Comparison of ENCODE assay signal across 20 cellular contexts in the genomic region with DNA sequence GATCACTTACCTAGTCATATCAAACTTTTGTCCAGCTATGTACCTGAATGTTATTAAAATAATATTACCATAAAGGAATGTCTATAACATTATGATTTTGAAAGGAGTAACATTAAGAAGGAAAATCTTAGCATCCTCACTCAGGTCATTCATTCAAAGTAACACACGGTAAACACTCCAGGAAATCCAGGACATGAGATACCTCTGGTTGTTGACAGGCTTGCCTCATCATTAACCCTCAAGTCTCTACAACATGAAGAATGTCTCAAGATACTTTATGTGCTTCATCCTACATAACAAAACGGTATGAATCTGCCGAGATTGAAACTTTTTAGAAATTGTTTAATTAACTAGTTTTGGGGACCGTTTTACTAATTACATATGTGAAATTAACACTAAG. TPM values are rescaled to one million over a fixed set of nuclear protein-coding genes. Genes with fewer than 3 reads are reported as not detected.
DNase-seq lines count a peak whose midpoint lies in the region; ATAC-seq, FAIRE-seq and TF ChIP-seq lines count a peak whose summit lies in the region.
"Had no signal": no experiment of that assay in that cellular context is flagged by ENCODE, and none has a peak within 500 bp of the region (broad histone marks: within the 10 kb centered on the region; RNA-seq: fewer than 3 reads in every experiment).

No MANE protein-coding gene starts in this region.

- DNase-seq in A549 (ENCODE audit: low read depth in 1 of 2, low spot score in 1 of 2) = peak in 1 of 2 experiments; percentile 61
- DNase-seq in astrocyte (ENCODE audit: low read depth) = no peak
- no peak for DNase-seq in lower lobe of right lung
- DNase-seq in smooth muscle cell (lab: John Stamatoyannopoulos, UW; ENCODE audit: unreplicated experiment) = no peak
- DNase-seq in sciatic nerve (ENCODE audit: low spot score) = no peak
- no peak for DNase-seq in COR-L47 (lab: John Stamatoyannopoulos, UW)
- DNase-seq in HuH-7 (ENCODE audit: low spot score) = no peak
- no peak for DNase-seq in activated naive CD8-positive, alpha-beta T cell treated with anti-CD3 and anti-CD28 coated beads for 36 hours
- DNase-seq: activated CD8-positive, alpha-beta T cell treated with anti-CD3 and anti-CD28 coated beads for 36 hours; activated naive CD4-positive, alpha-beta T cell treated with Interleukin-2 at 50 U/mL for 16 hours; activated T-cell treated with anti-CD3 and anti-CD28 coated beads, Interleukin-2, amount 50 U/mL, for 1 hour; CD4-positive, alpha-beta T cell; DMS153; H9; NCI-H748 treated with DMSO at 0.1 percent for 48 hours; stimulated activated naive CD4-positive, alpha-beta T cell; T-helper 17 cell had no signal

- H3K4me2 ChIP-seq in A549 (peak overlapping the region; percentile 78), astrocyte (ENCODE audit: low read length) (no peak overlapping the region), smooth muscle cell (peak overlapping the region; percentile 87)

- no peak overlapping the region for H3K4me3 Mint-ChIP-seq in astrocyte (ENCODE audit: unreplicated experiment)
- H3K4me3 Mint-ChIP-seq in activated naive CD8-positive, alpha-beta T cell treated with anti-CD3 and anti-CD28 coated beads for 36 hours = no peak overlapping the region
- H3K4me3 Mint-ChIP-seq: activated CD8-positive, alpha-beta T cell treated with anti-CD3 and anti-CD28 coated beads for 36 hours; CD4-positive, alpha-beta T cell; H9; T-helper 17 cell had no signal

- H3K4me1 ChIP-seq in A549 (peaks cover 38% of the 10 kb centered on the region), astrocyte (ENCODE audit: insufficient read depth, low read length) (no peaks in the 10 kb centered on the region), lower lobe of right lung (peaks cover 7% of the 10 kb centered on the region), smooth muscle cell (ENCODE audit: low read depth) (peaks cover 23% of the 10 kb centered on the region)
- H3K4me1 ChIP-seq: SJCRH30 had no signal

- no peaks in the 10 kb centered on the region for H3K36me3 Mint-ChIP-seq in astrocyte (ENCODE audit: low read depth, unreplicated experiment)
- no peaks in the 10 kb centered on the region for H3K36me3 Mint-ChIP-seq in activated naive CD8-positive, alpha-beta T cell treated with anti-CD3 and anti-CD28 coated beads for 36 hours

- no peak overlapping the region for H3K9ac ChIP-seq in astrocyte (ENCODE audit: low read length)
- no peak overlapping the region for H3K9ac ChIP-seq in smooth muscle cell (ENCODE audit: low read depth)

- no peak for TF ChIP-seq CTCF in A549 (IDR thresholded peaks at IDR 0.05)
- no peak for TF ChIP-seq CTCF in astrocyte (IDR thresholded peaks at IDR 0.05; ENCODE audit: insufficient read depth, low read depth, low read length)
- no peak for TF ChIP-seq CTCF in lower lobe of right lung (IDR thresholded peaks at IDR 0.05)
- no peak for TF ChIP-seq CTCF in smooth muscle cell (IDR thresholded peaks at IDR 0.05; ENCODE audit: borderline replicate concordance, insufficient read depth, poor library complexity, severe bottlenecking)

- H3K4me3 ChIP-seq in A549 (peak overlapping the region; percentile 43), astrocyte (ENCODE audit: insufficient read depth, low read depth, low read length) (no peak overlapping the region), lower lobe of right lung (peak overlapping the region; percentile 47), smooth muscle cell (peak overlapping the region; percentile 56)
- H3K4me3 ChIP-seq: mucosa of descending colon had no signal

- H3K9me3 Mint-ChIP-seq in astrocyte (ENCODE audit: unreplicated experiment) = no peaks in the 10 kb centered on the region
- no peaks in the 10 kb centered on the region for H3K9me3 Mint-ChIP-seq in activated naive CD8-positive, alpha-beta T cell treated with anti-CD3 and anti-CD28 coated beads for 36 hours
- H3K9me3 Mint-ChIP-seq: activated CD8-positive, alpha-beta T cell treated with anti-CD3 and anti-CD28 coated beads for 36 hours; CD4-positive, alpha-beta T cell; H9 had no signal

- TF ChIP-seq POLR2A in A549 (IDR thresholded peaks at IDR 0.05; ENCODE audit: low read length) = no peak

- no peaks in the 10 kb centered on the region for H3K27me3 Mint-ChIP-seq in astrocyte (ENCODE audit: low read depth, unreplicated experiment)
- H3K27me3 Mint-ChIP-seq in activated naive CD8-positive, alpha-beta T cell treated with anti-CD3 and anti-CD28 coated beads for 36 hours = peaks cover 60% of the 10 kb centered on the region

- peaks cover 3% of the 10 kb centered on the region for H3F3A ChIP-seq in smooth muscle cell (ENCODE audit: low read depth)

- CTCF ChIA-PET in A549 (lab: Yijun Ruan, JAX) = interaction anchor here (1.8 kb wide), 1 partner anchor 13 kb away, joined by 5 read pairs; no protein-coding TSS in a partner anchor

- under 1% methylated on average over 4 of the region's 4 CpGs for WGBS in A549 (ENCODE audit: missing lambda C conversion rate)
- WGBS in smooth muscle cell (ENCODE audit: low lambda C conversion rate) = 67% methylated on average over 4 of the region's 4 CpGs

- intact Hi-C loops in lower lobe of right lung (cut with DNase I) = no loop called here
- intact Hi-C loops in sciatic nerve (cut with DNase I) = no loop called here

- H2AFZ ChIP-seq in astrocyte (ENCODE audit: low read depth, low read length) (no peak overlapping the region), smooth muscle cell (ENCODE audit: low read depth) (peak overlapping the region; percentile 99)

- peak overlapping the region; percentile 10 for H3K27ac Mint-ChIP-seq in astrocyte (ENCODE audit: unreplicated experiment)
- H3K27ac Mint-ChIP-seq in activated naive CD8-positive, alpha-beta T cell treated with anti-CD3 and anti-CD28 coated beads for 36 hours = no peak overlapping the region
- H3K27ac Mint-ChIP-seq: activated CD8-positive, alpha-beta T cell treated with anti-CD3 and anti-CD28 coated beads for 36 hours; CD4-positive, alpha-beta T cell had no signal

- peaks cover 7% of the 10 kb centered on the region for H3K4me1 Mint-ChIP-seq in astrocyte (ENCODE audit: low read depth, unreplicated experiment)
- peaks cover 4% of the 10 kb centered on the region for H3K4me1 Mint-ChIP-seq in activated naive CD8-positive, alpha-beta T cell treated with anti-CD3 and anti-CD28 coated beads for 36 hours

- POLR2A ChIA-PET in A549 (lab: Yijun Ruan, JAX) = no interaction called here

- H3K79me2 ChIP-seq in astrocyte (ENCODE audit: insufficient read depth, low read length) (no peaks in the 10 kb centered on the region), smooth muscle cell (ENCODE audit: low read depth) (peaks cover 30% of the 10 kb centered on the region)

- H3K9me3 ChIP-seq in A549 (no peaks in the 10 kb centered on the region), astrocyte (ENCODE audit: insufficient read depth, low read depth, low read length) (no peaks in the 10 kb centered on the region), lower lobe of right lung (no peaks in the 10 kb centered on the region), smooth muscle cell (replicated peaks; ENCODE audit: low read depth) (no peaks in the 10 kb centered on the region)
- H3K9me3 ChIP-seq: mucosa of descending colon, SJCRH30 had no signal

- peak overlapping the region; percentile 81 to 84 for H3K27ac ChIP-seq in A549
- H3K27ac ChIP-seq in astrocyte (ENCODE audit: low read depth, low read length) = no peak overlapping the region
- H3K27ac ChIP-seq in lower lobe of right lung = peak overlapping the region; percentile 84
- peak overlapping the region; percentile 80 for H3K27ac ChIP-seq in smooth muscle cell (ENCODE audit: low read depth)
- H3K27ac ChIP-seq: SJCRH30 had no signal

- no peak for FAIRE-seq in A549 (lab: Jason Lieb, UNC)
- FAIRE-seq in astrocyte (lab: Jason Lieb, UNC) = no peak
- FAIRE-seq: colon had no signal

- TF ChIP-seq EP300 in A549 (IDR thresholded peaks at IDR 0.05) = no peak

- H3K36me3 ChIP-seq in astrocyte (ENCODE audit: insufficient read depth, low read length) = no peaks in the 10 kb centered on the region
- H3K36me3 ChIP-seq in lower lobe of right lung = no peaks in the 10 kb centered on the region
- H3K36me3 ChIP-seq in smooth muscle cell (ENCODE audit: low read depth) = no peaks in the 10 kb centered on the region
- H3K36me3 ChIP-seq: SJCRH30 had no signal

- no peak for TF ChIP-seq RAD21 in A549 (conservative IDR thresholded peaks at IDR 0.05 in 1 of 2, IDR thresholded peaks at IDR 0.05 in 1 of 2)

- H3K27me3 ChIP-seq in astrocyte (ENCODE audit: insufficient read depth, low read length) (no peaks in the 10 kb centered on the region), lower lobe of right lung (ENCODE audit: low read depth) (no peaks in the 10 kb centered on the region), smooth muscle cell (ENCODE audit: low read depth) (no peaks in the 10 kb centered on the region)
- H3K27me3 ChIP-seq: SJCRH30 had no signal

- no peaks in the 10 kb centered on the region for H4K20me1 ChIP-seq in astrocyte (ENCODE audit: insufficient read depth, low read length)
- H4K20me1 ChIP-seq in smooth muscle cell (ENCODE audit: low read depth) = no peaks in the 10 kb centered on the region

- peak; percentile 56 to 62; a peak in 4 of 6 replicates for ATAC-seq in A549
- no peak for ATAC-seq in lower lobe of right lung
- ATAC-seq in sciatic nerve = no peak
- ATAC-seq: activated CD8-positive, alpha-beta T cell treated with anti-CD3 and anti-CD28 coated beads for 36 hours; T-helper 17 cell had no signal

TF ChIP-seq in A549, 52 proteins besides CTCF, POLR2A, EP300 and RAD21:
- TF ChIP-seq PHF8 (IDR thresholded peaks at IDR 0.05; ENCODE audit: borderline replicate concordance, low read depth) (no peak), CEBPB (IDR thresholded peaks at IDR 0.05) (peak in 1 of 2 experiments; percentile 35; a peak in 1 of 4 replicates)

RNA-seq across cellular contexts. Expression of gene FILIP1, which starts 0.7 kb away (rescaled TPM):
- polyA plus RNA-seq in A549 (2011; rRNA removed) = 15.5 and 15.6 TPM in 2 replicates
- 1.7 and 1.8 TPM in 2 replicates for polyA plus RNA-seq in A549 (2012; cell fraction: cytosol; rRNA removed)
- 1.9 and 2.6 TPM in 2 replicates for polyA plus RNA-seq in A549 (2012; cell fraction: nucleus; rRNA removed)
- 1.7 to 2.3 TPM (median 1.9 TPM) in 3 replicates for polyA plus RNA-seq in A549 (2017; fragmentation: RNase III; extraction: RNeasy Plus Mini Kit Qiagen cat#74134 plus additional on column Dnase treatment)
- polyA minus RNA-seq in A549 (2011; rRNA and poly(A)+ RNA removed) = 12.0 and 12.9 TPM in 2 replicates
- 1.0 and 2.0 TPM in 2 replicates for total RNA-seq in astrocyte
- total RNA-seq in lower lobe of right lung = 17.4 TPM
- total RNA-seq in smooth muscle cell = 3.5 and 4.4 TPM in 2 replicates
- polyA plus RNA-seq in smooth muscle cell = 2.1 and 3.0 TPM in 2 replicates
- total RNA-seq in sciatic nerve = 40.2 TPM
- not detected for total RNA-seq in activated naive CD8-positive, alpha-beta T cell treated with anti-CD3 and anti-CD28 coated beads for 36 hours

Comparison
In these comparisons a context has a peak if more than half of its experiments do, and no peak if none do; other contexts are left out.
1. ATAC-seq: peak in A549 (2 of 2); none in lower lobe of right lung (0 of 2) and sciatic nerve (single experiment).